15 cellular contexts compared by ENCODE assay signal in genomic region chr3:129689036-129689435, GRCh38.
DNase-seq lines count a peak whose midpoint lies in the region; ATAC-seq, FAIRE-seq and TF ChIP-seq lines count a peak whose summit lies in the region.
"Had no signal": no experiment of that assay in that cellular context is flagged by ENCODE, and none has a peak within 500 bp of the region (broad histone marks: within the 10 kb centered on the region; RNA-seq: fewer than 3 reads in every experiment).

No MANE protein-coding gene starts in this region.

- H3K4me1 ChIP-seq in psoas muscle, result peaks cover 45% of the 10 kb centered on the region

- peaks cover 21% of the 10 kb centered on the region for H3K4me1 Mint-ChIP-seq in HFFc6 (ENCODE audit: low read depth)

- H3K4me3 ChIP-seq in psoas muscle, result peak overlapping the region; percentile 62
- H3K4me3 ChIP-seq: lung had no signal

- no peak for TF ChIP-seq CTCF in D721Med (IDR thresholded peaks at IDR 0.05; ENCODE audit: insufficient read depth, missing control alignments)
- no peak for TF ChIP-seq CTCF in VCaP (conservative IDR thresholded peaks at IDR 0.05)
- TF ChIP-seq CTCF in psoas muscle (IDR thresholded peaks at IDR 0.05), result no peak
- TF ChIP-seq CTCF in HFFc6 (IDR thresholded peaks at IDR 0.05), result no peak

- intact Hi-C loops in psoas muscle (cut with DNase I), result loop anchor here in 1 of 2 donors (2.0 to 5.0 kb wide), 2 partner anchors 26 to 33 kb away; no protein-coding TSS in a partner anchor

- H3K36me3 Mint-ChIP-seq in HFFc6 (ENCODE audit: low read depth), result no peaks in the 10 kb centered on the region

- H3K27me3 Mint-ChIP-seq in HFFc6 (ENCODE audit: insufficient read depth), result no peaks in the 10 kb centered on the region; the same call in 1 of the 2 replicates

- 31 to 58% (median 34%) methylated on average over 3 of the region's 3 CpGs for whole genome bisulfite sequencing in psoas muscle, 3 donors

- no peaks in the 10 kb centered on the region for H3K9me3 ChIP-seq in psoas muscle

- DNase-seq in D721Med (ENCODE audit: insufficient read length, low spot score) (no peak), inferior parietal cortex (ENCODE audit: extremely low spot score) (peak; percentile 55), psoas muscle (no peak), HFFc6 (no peak), left lobe of liver (ENCODE audit: low spot score) (no peak)
- DNase-seq in activated effector memory CD4-positive, alpha-beta T cell treated with anti-CD3 and anti-CD28 coated beads, Interleukin-2, amount 50 U/mL, for 16 hours, result no peak
- DNase-seq: activated CD8-positive, alpha-beta memory T cell treated with anti-CD3 and anti-CD28 coated beads for 24 hours; activated gamma-delta T cell treated with Interleukin-2 at 50 U/mL for 16 hours; stimulated activated CD4-positive, alpha-beta T cell treated with anti-CD3 and anti-CD28 coated beads, Interleukin-1b, Interleukin-23, amount 100 ng/mL, for 48 hours; T1000 had no signal

- H3K4me3 Mint-ChIP-seq in HFFc6, result no peak overlapping the region; the same call in 1 of the 2 replicates

- H3K36me3 ChIP-seq in psoas muscle (ENCODE audit: insufficient read depth in 1 of 2, low read depth in 1 of 2), result no peaks in the 10 kb centered on the region

- H3K27ac Mint-ChIP-seq in HFFc6, result no peak overlapping the region

- FAIRE-seq in D721Med (lab: Jason Lieb, UNC), result peak; percentile 32
- FAIRE-seq: endothelial cell of umbilical vein had no signal

- H3K9me3 Mint-ChIP-seq in HFFc6, result no peaks in the 10 kb centered on the region

- no peak for ATAC-seq in psoas muscle
- ATAC-seq in GM19035 (IDR thresholded peaks at IDR 0.05; ENCODE audit: unreplicated experiment), result no peak
- no peak for ATAC-seq in left lobe of liver

- peak overlapping the region; percentile 64 for H3K27ac ChIP-seq in VCaP
- H3K27ac ChIP-seq in psoas muscle, result peak overlapping the region; percentile 81
- H3K27ac ChIP-seq: parathyroid adenoma had no signal

- no peaks in the 10 kb centered on the region for H3K27me3 ChIP-seq in psoas muscle (ENCODE audit: insufficient read depth in 3 of 3, low read length in 2 of 3)
